ENCODE assay signal across 8 cellular contexts in genomic region chr13:46554971-46555370, GRCh38. TPM values are rescaled to one million over a fixed set of nuclear protein-coding genes. Genes with fewer than 3 reads are reported as not detected.
DNase-seq lines count a peak whose midpoint lies in the region; ATAC-seq and TF ChIP-seq lines count a peak whose summit lies in the region.

No MANE protein-coding gene starts in this region.

- H3K79me2 ChIP-seq in OCI-LY3 (ENCODE audit: low read length) = peaks cover 80% of the 10 kb centered on the region

- H3K9me3 ChIP-seq in Caco-2 = no peaks in the 10 kb centered on the region
- no peaks in the 10 kb centered on the region for H3K9me3 ChIP-seq in OCI-LY3 (ENCODE audit: insufficient read depth, low read length)
- H3K9me3 ChIP-seq in ovary = no peaks in the 10 kb centered on the region

- H3K4me3 Mint-ChIP-seq in Caco-2 (ENCODE audit: unreplicated experiment) = peak overlapping the region; percentile 97
- H3K4me3 Mint-ChIP-seq in endothelial cell (ENCODE audit: unreplicated experiment) = peak overlapping the region; percentile 96

- TF ChIP-seq POLR2A in ovary (IDR thresholded peaks at IDR 0.05) = no peak

- intact Hi-C loops in Caco-2 (cut with micrococcal nuclease; ENCODE audit: unreplicated experiment) (loop anchor here (1.0 to 5.0 kb wide), 3 partner anchors 36 to 102 kb away; no protein-coding TSS in a partner anchor), ovary (cut with DNase I) (loop anchor here (5.0 to 10.0 kb wide), 4 partner anchors 122 to 170 kb away; no protein-coding TSS in a partner anchor)

- BruUV-seq in Caco-2 (replicated peaks; lab: Mats Ljungman, UMichigan) = TSS peak; percentile 19

- H3K36me3 ChIP-seq in Caco-2 (ENCODE audit: control insufficient read depth, insufficient read depth, low read length) = no peaks in the 10 kb centered on the region
- no peaks in the 10 kb centered on the region for H3K36me3 ChIP-seq in OCI-LY3 (replicated peaks; ENCODE audit: low read depth, low read length)
- no peaks in the 10 kb centered on the region for H3K36me3 ChIP-seq in ovary

- H3K4me1 Mint-ChIP-seq in Caco-2 (ENCODE audit: low read depth, unreplicated experiment) = peaks cover 33% of the 10 kb centered on the region
- peaks cover 39% of the 10 kb centered on the region for H3K4me1 Mint-ChIP-seq in endothelial cell (ENCODE audit: unreplicated experiment)

- no peak for ATAC-seq in HG03378 (IDR thresholded peaks at IDR 0.05; ENCODE audit: unreplicated experiment)

- peaks cover 48% of the 10 kb centered on the region for H4K20me1 ChIP-seq in OCI-LY3 (ENCODE audit: insufficient read depth, low read length)

- CTCF ChIA-PET in Caco-2 (lab: Charles Lee) = interaction anchor here (1.1 to 1.3 kb wide), 2 partner anchors 48 to 166 kb away, joined by 3 to 6 read pairs; no protein-coding TSS in a partner anchor

- H3K27ac Mint-ChIP-seq in Caco-2 (ENCODE audit: unreplicated experiment) (peak overlapping the region; percentile 87), endothelial cell (ENCODE audit: unreplicated experiment) (peak overlapping the region; percentile 96)

- no peak overlapping the region for H2AFZ ChIP-seq in OCI-LY3 (ENCODE audit: low read depth, low read length)

- WGBS in ovary, 3 donors = 13 to 28% (median 24%) methylated on average over 2 of the region's 2 CpGs

- DNase-seq in Caco-2 (no peak), endothelial cell (ENCODE audit: low spot score) (no peak), ovary (no peak), activated gamma-delta T cell treated with Interleukin-2 at 50 U/mL for 16 hours (no peak), NCI-H1436 (lab: John Stamatoyannopoulos, UW) (no peak), NCI-H524 (lab: John Stamatoyannopoulos, UW) (no peak)

- peak overlapping the region; percentile 88 for H3K4me2 ChIP-seq in OCI-LY3 (ENCODE audit: low read length)

- H3K27me3 ChIP-seq in Caco-2 (replicated peaks; ENCODE audit: control insufficient read depth, insufficient read depth, low read length) (no peaks in the 10 kb centered on the region), OCI-LY3 (ENCODE audit: low read depth, low read length) (no peaks in the 10 kb centered on the region), ovary (no peaks in the 10 kb centered on the region)

- H3K4me1 ChIP-seq in Caco-2 (peaks cover 29% of the 10 kb centered on the region), OCI-LY3 (ENCODE audit: low read length) (peaks cover 37% of the 10 kb centered on the region), ovary (ENCODE audit: insufficient read depth) (peaks cover 1% of the 10 kb centered on the region)

- no peak overlapping the region for H3K27ac ChIP-seq in OCI-LY3 (ENCODE audit: low read length)
- H3K27ac ChIP-seq in ovary = peak overlapping the region; percentile 79 to 94

- peak overlapping the region; percentile 93 for H3K9ac ChIP-seq in OCI-LY3 (ENCODE audit: low read length)

- POLR2A ChIA-PET in Caco-2 (lab: Charles Lee) = interaction anchor here (0.6 kb wide), 1 partner anchor 131 kb away, joined by 5 read pairs; no protein-coding TSS in a partner anchor

- TF ChIP-seq CTCF in Caco-2 (IDR thresholded peaks at IDR 0.05; ENCODE audit: insufficient read depth in 1 of 2, low read depth in 1 of 2, low read length in 1 of 2, severe bottlenecking in 1 of 2, unreplicated experiment in 1 of 2) = no peak
- no peak for TF ChIP-seq CTCF in OCI-LY3 (IDR thresholded peaks at IDR 0.05; ENCODE audit: low read depth, low read length)
- no peak for TF ChIP-seq CTCF in endothelial cell (IDR thresholded peaks at IDR 0.05; ENCODE audit: unreplicated experiment)
- TF ChIP-seq CTCF in ovary (IDR thresholded peaks at IDR 0.05) = no peak

- no peak for TF ChIP-seq EP300 in ovary (IDR thresholded peaks at IDR 0.05)

- H3K4me3 ChIP-seq in Caco-2 (ENCODE audit: low read depth, low read length) = peak overlapping the region; percentile 99
- peak overlapping the region; percentile 83 for H3K4me3 ChIP-seq in OCI-LY3 (ENCODE audit: low read length)
- H3K4me3 ChIP-seq in ovary = peak overlapping the region; percentile 65

- H3K36me3 Mint-ChIP-seq in Caco-2 (ENCODE audit: insufficient read depth, unreplicated experiment) (peaks cover 17% of the 10 kb centered on the region), endothelial cell (ENCODE audit: low read depth, unreplicated experiment) (peaks cover 10% of the 10 kb centered on the region)

- H3K9me3 Mint-ChIP-seq in Caco-2 (ENCODE audit: unreplicated experiment) = no peaks in the 10 kb centered on the region
- no peaks in the 10 kb centered on the region for H3K9me3 Mint-ChIP-seq in endothelial cell (ENCODE audit: unreplicated experiment)

- H3K27me3 Mint-ChIP-seq in Caco-2 (ENCODE audit: insufficient read depth, unreplicated experiment) (no peaks in the 10 kb centered on the region), endothelial cell (ENCODE audit: unreplicated experiment) (peaks cover 7% of the 10 kb centered on the region)

RNA-seq across cellular contexts. Expression of gene LRCH1, which starts 2.0 kb away (rescaled TPM):
- total RNA-seq in Caco-2 (2022) = 27.0 and 30.7 TPM in 2 replicates
- 45.6 TPM for total RNA-seq in endothelial cell (ENCODE audit: unreplicated experiment)
- 10 to 100 TPM; 10.1 to 19.3 (median 15.8) TPM for total RNA-seq in ovary
- polyA plus RNA-seq in ovary = 10 to 100 TPM in 1 of 2 donors, 1 to 10 TPM in 1; 7.6 to 18.8 TPM
